In the genomic region with DNA sequence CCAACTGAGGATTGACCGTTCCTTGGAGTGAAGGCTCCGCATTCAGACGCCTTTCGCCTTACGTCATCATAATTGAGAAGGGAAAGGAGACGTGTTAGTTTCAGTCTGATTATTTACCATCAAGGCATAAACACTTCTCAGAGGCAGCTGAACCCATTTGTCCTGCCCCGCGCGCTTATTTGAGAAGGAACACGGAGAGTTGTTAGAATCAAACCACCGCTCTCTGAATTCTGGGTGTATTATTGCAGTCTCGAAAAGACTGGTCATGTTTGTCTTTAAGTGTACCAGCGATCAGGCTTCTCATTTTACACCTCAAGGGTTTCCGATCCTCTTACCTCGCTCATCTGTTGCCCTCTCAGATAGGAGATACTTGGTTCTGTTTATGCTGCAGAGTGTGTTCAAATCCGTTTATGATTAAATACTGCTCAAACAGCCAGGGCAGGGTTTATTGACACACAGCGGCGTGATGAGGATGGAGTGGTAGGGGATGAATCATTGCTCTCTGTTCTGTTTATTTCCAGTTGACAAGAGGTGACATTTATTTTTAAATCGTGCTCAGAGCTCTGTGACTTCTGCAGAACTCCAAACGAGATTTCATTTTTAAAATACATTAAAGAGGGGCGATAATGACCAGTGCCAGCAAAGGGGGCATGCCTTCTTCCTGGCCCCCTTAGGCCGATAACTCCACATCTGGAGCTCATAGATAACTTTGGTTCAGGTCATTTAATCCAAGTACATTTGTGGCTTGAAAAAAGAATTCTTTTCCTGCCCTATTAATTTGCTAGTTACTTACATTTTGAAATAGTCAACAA, we compare ENCODE assay signal across 8 cellular contexts. TPM values are rescaled to one million over a fixed set of nuclear protein-coding genes. Genes with fewer than 3 reads are reported as not detected.
DNase-seq lines count a peak whose midpoint lies in the region; ATAC-seq and TF ChIP-seq lines count a peak whose summit lies in the region.

No MANE protein-coding gene starts in this region.

- H3K79me2 ChIP-seq in OCI-LY7 (ENCODE audit: insufficient read depth, low read depth, low read length), result peaks cover 28% of the 10 kb centered on the region

- no peaks in the 10 kb centered on the region for H3K9me2 ChIP-seq in OCI-LY7 (ENCODE audit: insufficient read depth, low read length)

- CTCF ChIA-PET in activated naive CD4-positive, alpha-beta T cell treated with anti-CD3 and anti-CD28 coated beads for 36 hours (lab: Charles Lee), result interaction anchor here (0.8 kb wide), 1 partner anchor 12 kb away, joined by 3 read pairs; no protein-coding TSS in a partner anchor
- CTCF ChIA-PET in OCI-LY7 (lab: Charles Lee; ENCODE audit: unreplicated experiment), result no interaction called here

- BruUV-seq in OCI-LY7 (replicated peaks; lab: Mats Ljungman, UMichigan), result no TSS peak

- peaks cover 18% of the 10 kb centered on the region for H3K36me3 Mint-ChIP-seq in activated naive CD4-positive, alpha-beta T cell treated with anti-CD3 and anti-CD28 coated beads for 36 hours (ENCODE audit: low read depth)
- peaks cover 41% of the 10 kb centered on the region for H3K36me3 Mint-ChIP-seq in mesothelial cell of epicardium

- H4K20me1 ChIP-seq in OCI-LY7 (ENCODE audit: insufficient read depth, low read length), result peaks cover 5% of the 10 kb centered on the region; the same call in 1 of the 2 replicates

- DNase-seq in activated naive CD4-positive, alpha-beta T cell treated with anti-CD3 and anti-CD28 coated beads for 36 hours, result peak; percentile 41
- DNase-seq in activated naive CD4-positive, alpha-beta T cell treated with anti-CD3 and anti-CD28 coated beads, Interleukin-2, amount 50 U/mL, for 16 hours, result no peak
- DNase-seq in OCI-LY7 (ENCODE audit: low spot score) (no peak), left lung (no peak), SK-N-DZ (ENCODE audit: low spot score) (no peak), DMS 273 treated with DMSO at 0.1 percent for 48 hours (lab: John Stamatoyannopoulos, UW) (no peak), mesothelial cell of epicardium (ENCODE audit: low spot score in 2 of 2, unreplicated experiment in 2 of 2) (no peak)

- no peak overlapping the region for H3K27ac Mint-ChIP-seq in activated naive CD4-positive, alpha-beta T cell treated with anti-CD3 and anti-CD28 coated beads for 36 hours
- no peak overlapping the region for H3K27ac Mint-ChIP-seq in mesothelial cell of epicardium

- no peaks in the 10 kb centered on the region for H3K27me3 Mint-ChIP-seq in activated naive CD4-positive, alpha-beta T cell treated with anti-CD3 and anti-CD28 coated beads for 36 hours (ENCODE audit: low read depth)
- H3K27me3 Mint-ChIP-seq in mesothelial cell of epicardium (ENCODE audit: low read depth), result no peaks in the 10 kb centered on the region

- ATAC-seq in HG03175 (IDR thresholded peaks at IDR 0.05; ENCODE audit: unreplicated experiment) (peak; percentile 76), left lung (peak; percentile 68)

- H3K4me3 ChIP-seq in OCI-LY7 (ENCODE audit: low read depth, low read length, poor library complexity, severe bottlenecking), result no peak overlapping the region
- peak overlapping the region in 1 of 2 donors; percentile 3 for H3K4me3 ChIP-seq in left lung

- H3K36me3 ChIP-seq in OCI-LY7 (ENCODE audit: insufficient read depth, low read length) (peaks cover 50% of the 10 kb centered on the region), left lung (no peaks in the 10 kb centered on the region)

- peak overlapping the region; percentile 7; the same call in 1 of the 2 replicates for H3K4me2 ChIP-seq in OCI-LY7 (ENCODE audit: low read length)

- H3K4me1 ChIP-seq in OCI-LY7 (ENCODE audit: insufficient read depth, low read length, poor library complexity, severe bottlenecking) (no peaks in the 10 kb centered on the region), left lung (peaks cover 26 to 71% of the 10 kb centered on the region in 2 donors)

- POLR2A ChIA-PET in OCI-LY7 (lab: Charles Lee), result interaction anchor here (0.6 kb wide), 1 partner anchor 11 kb away, joined by 3 read pairs; no protein-coding TSS in a partner anchor

- no peak for TF ChIP-seq CTCF in OCI-LY7 (conservative IDR thresholded peaks at IDR 0.05; ENCODE audit: low read length)
- TF ChIP-seq CTCF in left lung (IDR thresholded peaks at IDR 0.05), result no peak
- TF ChIP-seq CTCF in mesothelial cell of epicardium (IDR thresholded peaks at IDR 0.05; ENCODE audit: unreplicated experiment), result no peak

- no peaks in the 10 kb centered on the region for H3K9me3 Mint-ChIP-seq in activated naive CD4-positive, alpha-beta T cell treated with anti-CD3 and anti-CD28 coated beads for 36 hours
- H3K9me3 Mint-ChIP-seq in mesothelial cell of epicardium, result peaks cover 6% of the 10 kb centered on the region

- H3K9me3 ChIP-seq in OCI-LY7 (ENCODE audit: low read length), result peaks cover 18% of the 10 kb centered on the region; the same call in 1 of the 2 replicates
- H3K9me3 ChIP-seq in left lung, result no peaks in the 10 kb centered on the region

- peaks cover 47% of the 10 kb centered on the region for H3K4me1 Mint-ChIP-seq in activated naive CD4-positive, alpha-beta T cell treated with anti-CD3 and anti-CD28 coated beads for 36 hours (ENCODE audit: low read depth)
- H3K4me1 Mint-ChIP-seq in mesothelial cell of epicardium, result peaks cover 12% of the 10 kb centered on the region

- intact Hi-C loops in activated naive CD4-positive, alpha-beta T cell treated with anti-CD3 and anti-CD28 coated beads for 36 hours (cut with micrococcal nuclease), result loop anchor here (2.0 kb wide), 2 partner anchors 28 to 32 kb away; no protein-coding TSS in a partner anchor
- intact Hi-C loops in OCI-LY7 (cut with micrococcal nuclease; ENCODE audit: unreplicated experiment), result no loop called here
- intact Hi-C loops in left lung (cut with DNase I), result no loop called here

- H2AFZ ChIP-seq in OCI-LY7 (ENCODE audit: low read length), result no peak overlapping the region

- no peaks in the 10 kb centered on the region for H3K27me3 ChIP-seq in left lung

- H3K4me3 Mint-ChIP-seq in activated naive CD4-positive, alpha-beta T cell treated with anti-CD3 and anti-CD28 coated beads for 36 hours, result no peak overlapping the region
- no peak overlapping the region for H3K4me3 Mint-ChIP-seq in mesothelial cell of epicardium

- no peak overlapping the region for H3K27ac ChIP-seq in OCI-LY7 (ENCODE audit: low read depth, low read length, poor library complexity, severe bottlenecking)
- H3K27ac ChIP-seq in left lung, result peak overlapping the region; percentile 67 to 74

RNA-seq across cellular contexts. Expression of a gene that starts 30.5 kb away (rescaled TPM):
- 10 to 100 TPM; 35.0 to 35.4 TPM for total RNA-seq in activated naive CD4-positive, alpha-beta T cell treated with anti-CD3 and anti-CD28 coated beads for 36 hours
- total RNA-seq in OCI-LY7 (2014; rRNA removed; shearing (Covaris generic)), result 13.8 and 17.3 TPM in 2 replicates
- total RNA-seq in OCI-LY7 (2022) (32.0 and 34.5 TPM in 2 replicates), left lung (10 to 100 TPM; 25.0 to 29.2 TPM), mesothelial cell of epicardium (54.6 to 57.3 TPM (median 56.7 TPM) in 3 replicates)
- polyA plus RNA-seq in SK-N-DZ (2014; cell fraction: cytosol; rRNA removed), result 10.5 and 11.9 TPM in 2 replicates
- polyA plus RNA-seq in SK-N-DZ (2014; cell fraction: nucleus; rRNA removed), result 11.5 and 14.7 TPM in 2 replicates
